13 cellular contexts compared by ENCODE assay signal in the genomic region with DNA sequence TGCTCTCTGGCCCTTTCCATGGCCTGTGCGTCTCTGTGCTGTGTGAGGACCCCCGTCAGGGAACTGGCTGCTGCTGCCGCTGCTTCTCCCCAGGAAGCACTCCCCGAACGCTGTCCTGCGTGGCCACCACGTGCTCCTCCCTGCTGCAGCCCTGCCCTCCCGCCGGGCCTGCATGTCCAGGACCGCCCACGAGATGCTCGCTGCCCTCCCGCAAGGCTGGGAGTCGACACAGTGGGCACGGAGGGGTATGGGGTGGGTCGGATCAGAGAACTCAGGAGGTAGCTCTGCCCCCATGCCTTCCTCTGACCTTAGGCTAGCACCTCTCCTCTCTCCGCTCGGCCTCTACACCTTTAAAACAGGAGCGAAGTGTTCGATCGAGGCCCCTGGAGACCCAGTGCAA.
DNase-seq lines count a peak whose midpoint lies in the region; ATAC-seq lines count a peak whose summit lies in the region.
"Had no signal": no experiment of that assay in that cellular context is flagged by ENCODE, and none has a peak within 500 bp of the region (broad histone marks: within the 10 kb centered on the region; RNA-seq: fewer than 3 reads in every experiment).

No MANE protein-coding gene starts in this region.

- no peak overlapping the region for H4K91ac ChIP-seq in trophoblast cell (ENCODE audit: low read depth, low read length)

- no peak overlapping the region for H4K8ac ChIP-seq in trophoblast cell (ENCODE audit: low read depth, low read length)

- H3K18ac ChIP-seq in trophoblast cell (ENCODE audit: low read length) = no peak overlapping the region

- no peak for DNase-seq in trophoblast cell
- no peak for DNase-seq in NCI-H748 (lab: John Stamatoyannopoulos, UW; ENCODE audit: unreplicated experiment)
- no peak for DNase-seq in activated CD4-positive, alpha-beta T cell treated with anti-CD3 and anti-CD28 coated beads, Interleukin-2, amount 50 U/mL, for 48 hours
- DNase-seq: 8988T; C1 segment of cervical spinal cord; Caco-2; CD4-positive, alpha-beta T cell; H9 had no signal

- peaks cover 0 to 40% (median 26%) of the 10 kb centered on the region in 10 experiments; a peak in 16 of 20 replicates for H3K4me1 ChIP-seq in BLaER1 treated with 17β-estradiol and CSF1 and Interleukin-3, amounts not matched to agents 10 nM and 100 nM
- no peaks in the 10 kb centered on the region for H3K4me1 ChIP-seq in trophoblast cell (ENCODE audit: control insufficient read depth in 1 of 2, insufficient read depth in 2 of 2, low read length in 2 of 2)
- H3K4me1 ChIP-seq: Caco-2 had no signal

- no CpG with 5 or more reads among the region's 21 CpGs for WGBS in trophoblast cell (ENCODE audit: extremely low coverage, insufficient coverage, insufficient read length)

- H3K9ac ChIP-seq in BLaER1 treated with 17β-estradiol and CSF1 and Interleukin-3, amounts not matched to agents 10 nM and 100 nM = no peak overlapping the region
- no peak overlapping the region for H3K9ac ChIP-seq in trophoblast cell (ENCODE audit: low read length)

- no peak overlapping the region for H2AK5ac ChIP-seq in trophoblast cell (ENCODE audit: low read length)

- H2BK12ac ChIP-seq in trophoblast cell (ENCODE audit: low read length) = no peak overlapping the region

- H2BK120ac ChIP-seq in trophoblast cell (ENCODE audit: insufficient read depth, low read length, poor library complexity) = no peak overlapping the region

- no peak overlapping the region for H3K4ac ChIP-seq in trophoblast cell (ENCODE audit: low read depth, low read length)

- no peaks in the 10 kb centered on the region for H4K20me1 ChIP-seq in BLaER1 treated with 17β-estradiol and CSF1 and Interleukin-3, amounts not matched to agents 10 nM and 100 nM

- no peaks in the 10 kb centered on the region for H3K27me3 ChIP-seq in BLaER1 treated with 17β-estradiol and CSF1 and Interleukin-3, amounts not matched to agents 10 nM and 100 nM
- H3K27me3 ChIP-seq in trophoblast cell (ENCODE audit: insufficient read depth, low read length) = no peaks in the 10 kb centered on the region

- ATAC-seq in GM21786 (IDR thresholded peaks at IDR 0.05; ENCODE audit: unreplicated experiment) (no peak), HG02938 (IDR thresholded peaks at IDR 0.05; ENCODE audit: unreplicated experiment) (no peak)

- H4K12ac ChIP-seq in trophoblast cell (ENCODE audit: low read depth, low read length) = no peak overlapping the region

- no peak overlapping the region for H2AFZ ChIP-seq in trophoblast cell (ENCODE audit: insufficient read depth, low read length, poor library complexity)

- H3K9me3 ChIP-seq in BLaER1 treated with 17β-estradiol and CSF1 and Interleukin-3, amounts not matched to agents 10 nM and 100 nM (replicated peaks in 1 of 11) = peaks cover 6 to 29% (median 12%) of the 10 kb centered on the region in 11 experiments; a peak in 20 of 22 replicates
- peaks cover 12% of the 10 kb centered on the region for H3K9me3 ChIP-seq in trophoblast cell (ENCODE audit: insufficient read depth, low read depth, low read length)
- H3K9me3 ChIP-seq: Caco-2 had no signal

- H3K4me3 ChIP-seq in BLaER1 treated with 17β-estradiol and CSF1 and Interleukin-3, amounts not matched to agents 10 nM and 100 nM = no peak overlapping the region
- H3K4me3 ChIP-seq in trophoblast cell (ENCODE audit: low read depth, low read length) = peak overlapping the region; percentile 36

- no peak overlapping the region for H2BK5ac ChIP-seq in trophoblast cell (ENCODE audit: low read depth, low read length, poor library complexity)

- no peaks in the 10 kb centered on the region for H3K79me2 ChIP-seq in trophoblast cell (ENCODE audit: control insufficient read depth, insufficient read depth, low read length, poor library complexity)

- no peak overlapping the region for H3K27ac ChIP-seq in BLaER1 treated with 17β-estradiol and CSF1 and Interleukin-3, amounts not matched to agents 10 nM and 100 nM
- peak overlapping the region; percentile 67 for H3K27ac ChIP-seq in cingulate gyrus (ENCODE audit: low read depth, low read length)
- no peak overlapping the region for H3K27ac ChIP-seq in trophoblast cell (ENCODE audit: low read depth, low read length)
- H3K27ac ChIP-seq in temporal lobe (ENCODE audit: low read depth, low read length) = peak overlapping the region; percentile 33

- no peak overlapping the region for H3K14ac ChIP-seq in trophoblast cell (ENCODE audit: low read length)

- H3K4me2 ChIP-seq in BLaER1 treated with 17β-estradiol and CSF1 and Interleukin-3, amounts not matched to agents 10 nM and 100 nM = peak overlapping the region in 7 of 11 experiments; percentile 6 to 49 (median 31); a peak in 9 of 22 replicates
- H3K4me2 ChIP-seq in trophoblast cell (ENCODE audit: low read length) = no peak overlapping the region

- H3K36me3 ChIP-seq in BLaER1 treated with 17β-estradiol and CSF1 and Interleukin-3, amounts not matched to agents 10 nM and 100 nM = no peaks in the 10 kb centered on the region
- H3K36me3 ChIP-seq in trophoblast cell (ENCODE audit: control insufficient read depth in 1 of 2, insufficient read depth in 2 of 2, low read length in 2 of 2) = no peaks in the 10 kb centered on the region

- H3K79me1 ChIP-seq in trophoblast cell (ENCODE audit: low read length) = no peaks in the 10 kb centered on the region

- H3K23ac ChIP-seq in trophoblast cell (ENCODE audit: low read length) = no peak overlapping the region

Comparison
In these comparisons a context has a peak if more than half of its experiments do, and no peak if none do; other contexts are left out.
1. H3K27ac ChIP-seq: peak in cingulate gyrus (single experiment) and temporal lobe (single experiment); none in BLaER1 treated with 17β-estradiol and CSF1 and Interleukin-3, amounts not matched to agents 10 nM and 100 nM (0 of 11) and trophoblast cell (single experiment).